In the genomic region with DNA sequence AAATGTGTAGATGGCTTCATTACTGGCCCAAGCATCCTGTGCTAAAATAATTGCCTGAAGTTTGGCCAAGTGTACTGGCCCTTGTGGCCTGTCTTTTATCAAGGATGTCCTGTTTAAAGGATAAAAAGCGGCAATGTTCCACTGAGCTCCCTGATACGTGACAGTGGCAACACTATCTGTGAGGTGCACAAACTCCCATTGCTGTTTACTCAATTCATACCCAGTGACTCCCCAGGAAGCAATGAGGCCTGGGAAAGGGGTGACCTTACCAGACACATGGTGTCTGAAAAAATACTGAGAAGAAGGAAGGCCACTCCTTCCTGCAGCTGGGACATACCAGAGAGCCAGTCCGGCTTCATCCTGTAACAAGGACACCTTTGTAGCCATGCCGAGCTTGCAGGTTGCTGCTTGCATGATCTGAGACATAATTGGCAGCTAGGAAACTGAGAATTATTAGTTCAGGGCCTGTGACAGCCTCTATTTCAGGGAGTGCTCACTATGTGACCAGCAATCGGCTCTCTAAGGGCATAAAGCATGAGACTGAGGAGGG, we compare ENCODE assay signal across 18 cellular contexts.
DNase-seq lines count a peak whose midpoint lies in the region; TF ChIP-seq lines count a peak whose summit lies in the region.
"Had no signal": no experiment of that assay in that cellular context is flagged by ENCODE, and none has a peak within 500 bp of the region (broad histone marks: within the 10 kb centered on the region; RNA-seq: fewer than 3 reads in every experiment).

No MANE protein-coding gene starts in this region.

- in situ Hi-C loops in mammary epithelial cell (cut with MboI; ENCODE audit: low sequenced_read_pairs in 2 of 2), result no loop called here

- no peak overlapping the region for H3K4me3 ChIP-seq in mammary epithelial cell (replicated peaks in 1 of 3; ENCODE audit: insufficient read depth in 1 of 3, low read depth in 2 of 3, low read length in 3 of 3)
- H3K4me3 ChIP-seq in breast epithelium, result no peak overlapping the region
- no peak overlapping the region for H3K4me3 ChIP-seq in Caco-2 (ENCODE audit: low read depth, low read length)
- H3K4me3 ChIP-seq: BLaER1 had no signal

- CTCF ChIA-PET in mammary epithelial cell (lab: Charles Lee; ENCODE audit: low non-redundant PET), result no interaction called here
- CTCF ChIA-PET in Caco-2 (lab: Charles Lee), result no interaction called here

- H3K4me3 Mint-ChIP-seq in Caco-2 (ENCODE audit: unreplicated experiment), result no peak overlapping the region
- no peak overlapping the region for H3K4me3 Mint-ChIP-seq in progenitor cell of endocrine pancreas (ENCODE audit: low read depth)
- H3K4me3 Mint-ChIP-seq: B cell; CD4-positive, CD25-positive, alpha-beta regulatory T cell; CD8-positive, alpha-beta T cell had no signal

- no peaks in the 10 kb centered on the region for H4K20me1 ChIP-seq in mammary epithelial cell (ENCODE audit: insufficient read depth, low read length)
- H4K20me1 ChIP-seq: BLaER1 had no signal

- BruUV-seq in mammary epithelial cell (replicated peaks; lab: Mats Ljungman, UMichigan), result no TSS peak
- no TSS peak for BruUV-seq in Caco-2 (replicated peaks; lab: Mats Ljungman, UMichigan)

- no peaks in the 10 kb centered on the region for H3K36me3 ChIP-seq in mammary epithelial cell (ENCODE audit: insufficient read depth, low read length)
- no peaks in the 10 kb centered on the region for H3K36me3 ChIP-seq in breast epithelium
- no peaks in the 10 kb centered on the region for H3K36me3 ChIP-seq in Caco-2 (ENCODE audit: control insufficient read depth, insufficient read depth, low read length)
- H3K36me3 ChIP-seq: BLaER1 had no signal

- DNase-seq in mammary epithelial cell, result peak; percentile 68
- no peak for DNase-seq in breast epithelium (ENCODE audit: low spot score in 2 of 2)
- peak; percentile 14 for DNase-seq in CMK (ENCODE audit: low read depth)
- peak; percentile 63 for DNase-seq in epithelial cell of prostate (ENCODE audit: low read depth, low spot score)
- no peak for DNase-seq in Caco-2
- DNase-seq in progenitor cell of endocrine pancreas (ENCODE audit: low spot score, unreplicated experiment), result no peak
- DNase-seq: Calu3; CD4-positive, CD25-positive, alpha-beta regulatory T cell; CD8-positive, alpha-beta T cell; DMS53; DMS79 treated with DMSO at 0.1 percent for 48 hours; GF-D8; GOT3; HCEC 1CT had no signal

- POLR2A ChIA-PET in Caco-2 (lab: Charles Lee), result no interaction called here

- H3K36me3 Mint-ChIP-seq in Caco-2 (ENCODE audit: insufficient read depth, unreplicated experiment) (no peaks in the 10 kb centered on the region), progenitor cell of endocrine pancreas (ENCODE audit: insufficient read depth) (no peaks in the 10 kb centered on the region)
- H3K36me3 Mint-ChIP-seq: CD4-positive, CD25-positive, alpha-beta regulatory T cell; CD8-positive, alpha-beta T cell had no signal

- no peak overlapping the region for H3K4me2 ChIP-seq in mammary epithelial cell (ENCODE audit: insufficient read depth, low read depth, low read length)
- H3K4me2 ChIP-seq: BLaER1 had no signal

- intact Hi-C loops in mammary epithelial cell (cut with micrococcal nuclease), result no loop called here
- intact Hi-C loops in breast epithelium (cut with DNase I; ENCODE audit: low total_unique reads), result no loop called here
- intact Hi-C loops in Caco-2 (cut with micrococcal nuclease; ENCODE audit: unreplicated experiment), result no loop called here

- no peak overlapping the region for H3K9ac ChIP-seq in mammary epithelial cell (ENCODE audit: insufficient read depth, low read length)
- H3K9ac ChIP-seq: BLaER1 had no signal

- dilution Hi-C loops in mammary epithelial cell (cut with HindIII; ENCODE audit: low sequenced_read_pairs), result no loop called here

- no peaks in the 10 kb centered on the region for H3K4me1 Mint-ChIP-seq in Caco-2 (ENCODE audit: low read depth, unreplicated experiment)
- H3K4me1 Mint-ChIP-seq in progenitor cell of endocrine pancreas (ENCODE audit: low read depth), result no peaks in the 10 kb centered on the region
- H3K4me1 Mint-ChIP-seq: B cell; CD4-positive, CD25-positive, alpha-beta regulatory T cell had no signal

- H3K9me3 ChIP-seq in mammary epithelial cell (replicated peaks; ENCODE audit: insufficient read depth, low read length) (no peaks in the 10 kb centered on the region), breast epithelium (no peaks in the 10 kb centered on the region), Caco-2 (no peaks in the 10 kb centered on the region; the same call in 1 of the 2 replicates)
- H3K9me3 ChIP-seq: BLaER1 had no signal

- H3K27me3 ChIP-seq in mammary epithelial cell (ENCODE audit: insufficient read depth, low read length) (no peaks in the 10 kb centered on the region), breast epithelium (no peaks in the 10 kb centered on the region), Caco-2 (replicated peaks; ENCODE audit: control insufficient read depth, insufficient read depth, low read length) (no peaks in the 10 kb centered on the region)
- H3K27me3 ChIP-seq: BLaER1 had no signal

- H3K4me1 ChIP-seq in mammary epithelial cell (ENCODE audit: insufficient read depth, low read length) (peaks cover 9% of the 10 kb centered on the region), breast epithelium (no peaks in the 10 kb centered on the region), Caco-2 (no peaks in the 10 kb centered on the region)
- H3K4me1 ChIP-seq: BLaER1 had no signal

- TF ChIP-seq CTCF in mammary epithelial cell (conservative IDR thresholded peaks at IDR 0.05 in 1 of 2, IDR thresholded peaks at IDR 0.05 in 1 of 2; ENCODE audit: extremely low read depth in 1 of 2, insufficient read depth in 1 of 2, low read depth in 1 of 2, low read length in 2 of 2), result no peak
- no peak for TF ChIP-seq CTCF in breast epithelium (IDR thresholded peaks at IDR 0.05)
- TF ChIP-seq CTCF in Caco-2 (IDR thresholded peaks at IDR 0.05; ENCODE audit: insufficient read depth in 1 of 2, low read depth in 1 of 2, low read length in 1 of 2, severe bottlenecking in 1 of 2, unreplicated experiment in 1 of 2), result no peak
- no peak for TF ChIP-seq CTCF in progenitor cell of endocrine pancreas (IDR thresholded peaks at IDR 0.05; ENCODE audit: unreplicated experiment)

- H3K79me2 ChIP-seq in mammary epithelial cell (ENCODE audit: insufficient read depth, low read length), result no peaks in the 10 kb centered on the region

- H3K27ac Mint-ChIP-seq in Caco-2 (ENCODE audit: unreplicated experiment) (no peak overlapping the region), progenitor cell of endocrine pancreas (no peak overlapping the region)
- H3K27ac Mint-ChIP-seq: B cell; CD4-positive, CD25-positive, alpha-beta regulatory T cell; CD8-positive, alpha-beta T cell had no signal

- peaks cover 13% of the 10 kb centered on the region for H3K9me3 Mint-ChIP-seq in Caco-2 (ENCODE audit: unreplicated experiment)
- peaks cover 3% of the 10 kb centered on the region for H3K9me3 Mint-ChIP-seq in progenitor cell of endocrine pancreas (ENCODE audit: low read depth)

- WGBS in mammary epithelial cell (ENCODE audit: low coverage, missing lambda C conversion rate), result 58% methylated on average over 5 of the region's 5 CpGs

- H3K27ac ChIP-seq in mammary epithelial cell (ENCODE audit: insufficient read depth, low read depth, low read length) (no peak overlapping the region), breast epithelium (no peak overlapping the region), epithelial cell of prostate (no peak overlapping the region)
- H3K27ac ChIP-seq: 22Rv1, BLaER1, C4-2B had no signal

- no peaks in the 10 kb centered on the region for H3K27me3 Mint-ChIP-seq in Caco-2 (ENCODE audit: insufficient read depth, unreplicated experiment)
- no peaks in the 10 kb centered on the region for H3K27me3 Mint-ChIP-seq in progenitor cell of endocrine pancreas
- H3K27me3 Mint-ChIP-seq: B cell; CD4-positive, CD25-positive, alpha-beta regulatory T cell had no signal

- no peak for TF ChIP-seq POLR2A in breast epithelium (IDR thresholded peaks at IDR 0.05)

- H2AFZ ChIP-seq in mammary epithelial cell (ENCODE audit: low read depth, low read length), result peak overlapping the region; percentile 1

Comparison
In these comparisons a context has a peak if more than half of its experiments do, and no peak if none do; other contexts are left out.
1. DNase-seq: peak in mammary epithelial cell (single experiment), CMK (single experiment) and epithelial cell of prostate (single experiment); none in breast epithelium (0 of 2), Caco-2 (0 of 2) and progenitor cell of endocrine pancreas (single experiment).